ENCODE assay signal across 13 cellular contexts in the genomic region with DNA sequence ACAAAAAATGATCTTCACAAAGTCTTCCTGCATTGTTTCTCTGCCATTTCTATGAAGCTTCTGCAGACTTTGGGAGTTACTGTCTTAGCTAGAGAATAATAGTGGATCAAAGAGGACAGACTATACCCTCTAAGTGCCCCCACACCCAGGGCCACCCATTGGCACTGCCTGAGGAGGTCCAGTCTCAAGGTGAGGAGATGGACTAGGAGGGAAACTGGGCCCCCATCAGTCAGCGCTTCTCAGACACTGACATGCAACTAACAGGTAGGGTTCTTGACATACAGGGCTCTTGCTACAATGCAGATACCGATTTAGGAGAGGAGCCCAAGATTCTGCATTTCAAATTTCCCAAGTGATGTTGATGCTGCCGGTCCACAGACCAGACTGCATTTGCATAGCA.
"Had no signal": no experiment of that assay in that cellular context is flagged by ENCODE, and none has a peak within 500 bp of the region (broad histone marks: within the 10 kb centered on the region; RNA-seq: fewer than 3 reads in every experiment).

No MANE protein-coding gene starts in this region.

- H3K4me1 ChIP-seq: upper lobe of right lung had no signal

- H3K4me1 Mint-ChIP-seq: mesothelial cell of epicardium had no signal

- H3K27ac Mint-ChIP-seq: activated T-helper 1 cell treated with anti-CD3 and anti-CD28 coated beads, Interleukin-12 subunit alpha, Interleukin-12 subunit beta, Interleukin-2, Interleukin-4 antibody, amounts not matched to agents 30 ng/mL and 10 ng/mL and 1 ng/mL, durations not matched to agents 14 hours and 24 hours and 36 hours; mesothelial cell of epicardium had no signal

- H3K27me3 ChIP-seq: gastroesophageal sphincter, upper lobe of right lung had no signal

- H3K4me3 Mint-ChIP-seq: activated T-helper 1 cell treated with anti-CD3 and anti-CD28 coated beads, Interleukin-12 subunit alpha, Interleukin-12 subunit beta, Interleukin-2, Interleukin-4 antibody, amounts not matched to agents 30 ng/mL and 10 ng/mL and 1 ng/mL, durations not matched to agents 14 hours and 24 hours and 36 hours; mesothelial cell of epicardium had no signal

- ATAC-seq: activated CD4-positive, CD25-positive, alpha-beta regulatory T cell treated with anti-CD3 and anti-CD28 coated beads, Interleukin-2, amount 50 U/mL, for 24 hours; gastroesophageal sphincter; left cardiac atrium; lower lobe of right lung; upper lobe of right lung had no signal

- H3K4me3 ChIP-seq: gastroesophageal sphincter, lower lobe of right lung, thoracic aorta, upper lobe of right lung had no signal

- H3K9me3 Mint-ChIP-seq: activated T-helper 1 cell treated with anti-CD3 and anti-CD28 coated beads, Interleukin-12 subunit alpha, Interleukin-12 subunit beta, Interleukin-2, Interleukin-4 antibody, amounts not matched to agents 30 ng/mL and 10 ng/mL and 1 ng/mL, durations not matched to agents 14 hours and 24 hours and 36 hours; mesothelial cell of epicardium had no signal

- H3K36me3 ChIP-seq: thoracic aorta had no signal

- H3K9me3 ChIP-seq: gastroesophageal sphincter, lower lobe of right lung, thoracic aorta, upper lobe of right lung had no signal

- DNase-seq: activated naive CD4-positive, alpha-beta T cell treated with Interleukin-2 at 50 U/mL for 16 hours; left cardiac atrium; lower lobe of right lung; SHP77 treated with DMSO at 0.1 percent for 48 hours; small intestine; stimulated activated CD4-positive, alpha-beta T cell treated with anti-CD3 and anti-CD28 coated beads, Interleukin-4, amount 100 ng/mL, for 24 hours; stimulated activated CD8-positive, alpha-beta memory T cell treated with anti-CD3 and anti-CD28 coated beads, Interleukin-4, amount 100 ng/mL, for 48 hours; upper lobe of right lung had no signal

- H3K27ac ChIP-seq: gastroesophageal sphincter, lower lobe of right lung, thoracic aorta, upper lobe of right lung had no signal
